1 cellular context compared by ENCODE assay signal in genomic region chr9:124298646-124299235, GRCh38.
TF ChIP-seq lines count a peak whose summit lies in the region.

No MANE protein-coding gene starts in this region.

TF ChIP-seq in HCT116, 20 proteins besides CTCF, POLR2A, EP300 and RAD21 (continued from another document):
- TF ChIP-seq ZBTB33 (IDR thresholded peaks at IDR 0.05; ENCODE audit: extremely low read depth, insufficient replicate concordance, low read length) = no peak
TF ChIP-seq in HCT116: peak in this region for 0.
